In the genomic region with DNA sequence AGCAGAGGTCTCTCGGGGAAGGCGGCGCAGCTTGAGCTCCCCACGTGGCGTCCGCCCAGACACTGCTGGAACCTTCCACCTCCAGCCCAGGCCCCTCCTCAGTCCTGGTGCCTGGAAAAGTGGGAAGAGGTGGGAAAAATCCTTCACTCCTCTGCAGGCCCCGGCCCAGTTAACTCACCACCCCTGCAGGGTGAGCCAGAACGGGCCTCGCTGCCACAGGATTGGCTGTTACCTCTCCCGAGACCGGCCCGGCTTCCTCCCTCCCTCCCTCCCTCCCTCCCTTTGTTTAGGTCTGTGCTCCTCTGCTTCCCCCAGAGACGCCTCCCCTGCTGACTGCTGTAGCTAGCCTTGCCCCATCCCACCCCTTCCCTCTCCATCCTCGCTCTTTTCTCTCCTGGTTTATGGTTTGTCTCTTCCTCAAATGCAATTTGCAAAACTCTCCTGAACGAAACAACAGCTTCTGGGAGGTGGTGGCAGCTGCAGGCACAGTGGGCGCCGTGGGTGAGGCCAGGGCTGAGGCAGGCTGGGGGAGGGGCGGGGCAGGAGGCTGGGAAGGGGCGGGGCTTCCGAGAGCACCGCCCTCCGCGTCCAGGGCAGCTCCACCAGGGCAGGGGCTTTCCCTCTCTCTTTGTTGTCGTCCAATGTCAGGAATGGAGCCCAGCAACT, we compare ENCODE assay signal across 1 cellular context.
TF ChIP-seq lines count a peak whose summit lies in the region.

No MANE protein-coding gene starts in this region.

TF ChIP-seq in GM12878, 131 proteins besides CTCF, POLR2A, EP300 and RAD21:
- TF ChIP-seq CHD2 (IDR thresholded peaks at IDR 0.05; ENCODE audit: borderline replicate concordance, low read depth, low read length) (no peak), RB1 (IDR thresholded peaks at IDR 0.05; ENCODE audit: borderline replicate concordance) (no peak)
